ENCODE assay signal across 8 cellular contexts in the genomic region with DNA sequence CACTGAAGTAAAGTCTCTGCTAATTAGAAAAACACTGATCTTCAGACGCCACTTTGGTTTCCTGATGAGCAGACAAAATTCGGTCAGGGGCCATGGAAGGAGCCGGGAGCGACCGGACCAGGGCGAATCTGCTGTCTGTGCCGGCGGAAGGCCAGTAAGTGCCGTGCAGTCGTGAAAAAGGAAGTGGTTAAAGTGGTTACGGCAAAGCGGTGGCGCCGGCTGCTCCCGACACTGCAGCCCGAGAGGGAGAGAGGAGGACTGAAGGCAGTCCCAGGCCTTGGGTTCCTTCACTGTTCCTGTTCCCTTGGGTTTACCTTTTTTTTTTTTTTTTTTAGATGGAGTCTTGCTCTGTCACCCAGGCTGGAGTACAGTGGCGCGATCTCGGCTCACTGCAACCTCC. TPM values are rescaled to one million over a fixed set of nuclear protein-coding genes. Genes with fewer than 3 reads are reported as not detected.
A peak's percentile ranks its signal among the peaks of the same experiment; 100 is the strongest.
DNase-seq lines count a peak whose midpoint lies in the region; ATAC-seq and TF ChIP-seq lines count a peak whose summit lies in the region.

No MANE protein-coding gene starts in this region.

- H3K27me3 Mint-ChIP-seq in activated B cell treated with CpG ODN at 0.5 μM for 24 hours: no peaks in the 10 kb centered on the region

- DNase-seq in activated B cell treated with CpG ODN at 0.5 μM for 24 hours (peak; percentile 42), head of caudate nucleus (peak in 28 of 42 donors; percentile 11 to 61 (median 37)), cerebellum (ENCODE audit: low spot score) (no peak), COLO829 (ENCODE audit: low spot score) (no peak)
- peak; percentile 36 for DNase-seq in stimulated activated CD8-positive, alpha-beta memory T cell treated with anti-CD3 and anti-CD28 coated beads, Interleukin-2, amount 100 ng/mL, for 48 hours (ENCODE audit: low read depth in 2 of 2)

- peak; percentile 55 for ATAC-seq in HG02852 (IDR thresholded peaks at IDR 0.05; ENCODE audit: unreplicated experiment)
- ATAC-seq in activated B cell treated with CpG ODN at 0.5 μM for 24 hours (ENCODE audit: low read depth): peak; percentile 84
- ATAC-seq in HG02973 (IDR thresholded peaks at IDR 0.05; ENCODE audit: unreplicated experiment): no peak
- no peak for ATAC-seq in HG03565 (IDR thresholded peaks at IDR 0.05; ENCODE audit: unreplicated experiment)

- peak overlapping the region; percentile 67 for H3K27ac Mint-ChIP-seq in activated B cell treated with CpG ODN at 0.5 μM for 24 hours

- peak overlapping the region; percentile 78 for H3K4me3 Mint-ChIP-seq in activated B cell treated with CpG ODN at 0.5 μM for 24 hours

- peaks cover 7% of the 10 kb centered on the region for H3K4me1 Mint-ChIP-seq in activated B cell treated with CpG ODN at 0.5 μM for 24 hours

- intact Hi-C loops in activated B cell treated with CpG ODN at 0.5 μM for 24 hours (cut with micrococcal nuclease) (no loop called here), head of caudate nucleus (cut with DNase I) (no loop called here)

- POLR2A ChIA-PET in activated B cell treated with CpG ODN at 0.5 μM for 24 hours (lab: Charles Lee): interaction anchor here (0.6 to 1.0 kb wide), 3 partner anchors 19 to 220 kb away, joined by 3 to 5 read pairs (median 3); a partner anchor contains a TSS

- H3K9me3 Mint-ChIP-seq in activated B cell treated with CpG ODN at 0.5 μM for 24 hours: no peaks in the 10 kb centered on the region

- TF ChIP-seq CTCF in activated B cell treated with CpG ODN at 0.5 μM for 24 hours (IDR thresholded peaks at IDR 0.05): no peak

- peaks cover 33% of the 10 kb centered on the region for H3K36me3 Mint-ChIP-seq in activated B cell treated with CpG ODN at 0.5 μM for 24 hours (ENCODE audit: low read depth)

- CTCF ChIA-PET in activated B cell treated with CpG ODN at 0.5 μM for 24 hours (lab: Charles Lee): no interaction called here

RNA-seq across cellular contexts. Expression of a gene that starts 17.3 kb away (rescaled TPM):
- 69.5 and 88.8 TPM in 2 replicates for total RNA-seq in activated B cell treated with CpG ODN at 0.5 μM for 24 hours
- total RNA-seq in cerebellum: 17.8 TPM

RNA-seq across cellular contexts. Expression of a gene that starts 17.6 kb away (rescaled TPM):
- total RNA-seq in activated B cell treated with CpG ODN at 0.5 μM for 24 hours (29.5 and 35.0 TPM in 2 replicates), cerebellum (18.1 TPM)

RNA-seq across cellular contexts. Expression of a gene that starts 29.3 kb away (rescaled TPM):
- not detected in 2 replicates for total RNA-seq in activated B cell treated with CpG ODN at 0.5 μM for 24 hours
- total RNA-seq in cerebellum: not detected

RNA-seq across cellular contexts. Expression of a gene that starts 41.8 kb away (rescaled TPM):
- total RNA-seq in activated B cell treated with CpG ODN at 0.5 μM for 24 hours: not detected in 2 replicates
- total RNA-seq in cerebellum: not detected

RNA-seq across cellular contexts. Expression of a gene that starts 49.7 kb away (rescaled TPM):
- total RNA-seq in activated B cell treated with CpG ODN at 0.5 μM for 24 hours: 405 and 501 TPM in 2 replicates
- 32.2 TPM for total RNA-seq in cerebellum

Comparison
In these comparisons a context has a peak if more than half of its experiments do, and no peak if none do; other contexts are left out.
1. ATAC-seq: peak in HG02852 (single experiment) and activated B cell treated with CpG ODN at 0.5 μM for 24 hours (single experiment); none in HG02973 (single experiment) and HG03565 (single experiment).
2. DNase-seq: peak in activated B cell treated with CpG ODN at 0.5 μM for 24 hours (single experiment), head of caudate nucleus (28 of 42) and stimulated activated CD8-positive, alpha-beta memory T cell treated with anti-CD3 and anti-CD28 coated beads, Interleukin-2, amount 100 ng/mL, for 48 hours (2 of 2); none in cerebellum (single experiment) and COLO829 (single experiment).